12 cellular contexts compared by ENCODE assay signal in genomic region chr10:75395955-75396860, GRCh38. TPM values are rescaled to one million over a fixed set of nuclear protein-coding genes. Genes with fewer than 3 reads are reported as not detected.
DNase-seq lines count a peak whose midpoint lies in the region; ATAC-seq and TF ChIP-seq lines count a peak whose summit lies in the region.
"Had no signal": no experiment of that assay in that cellular context is flagged by ENCODE, and none has a peak within 500 bp of the region (broad histone marks: within the 10 kb centered on the region; RNA-seq: fewer than 3 reads in every experiment).

No MANE protein-coding gene starts in this region.

- TF ChIP-seq POLR2A in Peyer's patch (IDR thresholded peaks at IDR 0.05): no peak
- no peak for TF ChIP-seq POLR2A in GM18505 (IDR thresholded peaks at IDR 0.05; ENCODE audit: borderline replicate concordance, extremely low read depth, insufficient read depth, insufficient read length)

- no peaks in the 10 kb centered on the region; the same call in 1 of the 2 replicates for H3K9me3 ChIP-seq in AG04450 (ENCODE audit: control insufficient read depth, insufficient read depth, low read length)
- no peaks in the 10 kb centered on the region for H3K9me3 ChIP-seq in Peyer's patch
- H3K9me3 ChIP-seq: Caco-2 had no signal

- POLR2A ChIA-PET in AG04450 (lab: Yijun Ruan, JAX): interaction anchor here (1.1 to 2.4 kb wide), 4 partner anchors 37 to 856 kb away, joined by 3 to 7 read pairs (median 5); no protein-coding TSS in a partner anchor

- H3K9me3 Mint-ChIP-seq in glutamatergic neuron (ENCODE audit: unreplicated experiment): peaks cover 13% of the 10 kb centered on the region
- H3K9me3 Mint-ChIP-seq in neural crest cell: no peaks in the 10 kb centered on the region
- 0 out of 2 replicates have a peak, but pooled peaks cover 3% of the 10 kb centered on the region for H3K9me3 Mint-ChIP-seq in HFFc6
- H3K9me3 Mint-ChIP-seq in activated naive CD8-positive, alpha-beta T cell treated with anti-CD3 and anti-CD28 coated beads, Interleukin-2, amount 50 U/mL, for 24 hours: no peaks in the 10 kb centered on the region
- H3K9me3 Mint-ChIP-seq: activated T-helper 17 cell treated with anti-CD3 and anti-CD28 coated beads, Interleukin-2, amount 50 U/mL, for 72 hours had no signal

- H3K4me3 Mint-ChIP-seq in glutamatergic neuron (ENCODE audit: unreplicated experiment) (peak overlapping the region; percentile 46), neural crest cell (peak overlapping the region; percentile 84), HFFc6 (no peak overlapping the region)
- H3K4me3 Mint-ChIP-seq in activated naive CD8-positive, alpha-beta T cell treated with anti-CD3 and anti-CD28 coated beads, Interleukin-2, amount 50 U/mL, for 24 hours: no peak overlapping the region

- peaks cover 25% of the 10 kb centered on the region for H3K27me3 Mint-ChIP-seq in glutamatergic neuron (ENCODE audit: unreplicated experiment)
- peaks cover 78% of the 10 kb centered on the region for H3K27me3 Mint-ChIP-seq in neural crest cell (ENCODE audit: low read depth)
- peaks cover 13% of the 10 kb centered on the region for H3K27me3 Mint-ChIP-seq in HFFc6 (ENCODE audit: insufficient read depth)
- H3K27me3 Mint-ChIP-seq in activated naive CD8-positive, alpha-beta T cell treated with anti-CD3 and anti-CD28 coated beads, Interleukin-2, amount 50 U/mL, for 24 hours: peaks cover 59% of the 10 kb centered on the region

- no peak for DNase-seq in AG04450 (ENCODE audit: low read depth, low spot score)
- peak in 2 of 3 donors; percentile 49 to 58 for DNase-seq in Peyer's patch
- DNase-seq in glutamatergic neuron: peak; percentile 33
- peak; percentile 36 for DNase-seq in neural crest cell (ENCODE audit: low read depth, low spot score)
- DNase-seq in HFFc6: no peak
- no peak for DNase-seq in cortex of kidney (lab: John Stamatoyannopoulos, UW)
- DNase-seq in activated naive CD8-positive, alpha-beta T cell treated with anti-CD3 and anti-CD28 coated beads, Interleukin-2, amount 50 U/mL, for 24 hours: no peak
- DNase-seq: Caco-2; stimulated activated naive CD4-positive, alpha-beta T cell had no signal

- H3K4me3 ChIP-seq in AG04450 (ENCODE audit: low read depth, low read length): peak overlapping the region; percentile 100
- H3K4me3 ChIP-seq in Peyer's patch: peak overlapping the region; percentile 32 to 79 (median 39)

- H3K36me3 ChIP-seq in Peyer's patch: peaks cover 0 to 11% (median 0%) of the 10 kb centered on the region in 3 donors

- ATAC-seq in GM18505 (IDR thresholded peaks at IDR 0.05; ENCODE audit: unreplicated experiment): no peak
- no peak for ATAC-seq in activated naive CD8-positive, alpha-beta T cell treated with anti-CD3 and anti-CD28 coated beads, Interleukin-2, amount 50 U/mL, for 24 hours
- ATAC-seq: activated T-helper 17 cell treated with anti-CD3 and anti-CD28 coated beads, Interleukin-2, amount 50 U/mL, for 72 hours; SK-N-SH treated with all-trans-retinoic acid at 6 μM for 48 hours had no signal

- H3K27ac ChIP-seq in AG04450 (ENCODE audit: low read depth, low read length) (peak overlapping the region; percentile 87), Peyer's patch (peak overlapping the region; percentile 67 to 98 (median 76))

- H3K27me3 ChIP-seq in AG04450 (ENCODE audit: control insufficient read depth, insufficient read depth, low read length): no peaks in the 10 kb centered on the region
- H3K27me3 ChIP-seq in Peyer's patch: no peaks in the 10 kb centered on the region

- peaks cover 0 to 16% (median 2%) of the 10 kb centered on the region in 4 donors for H3K4me1 ChIP-seq in Peyer's patch
- H3K4me1 ChIP-seq: Caco-2 had no signal

- H3K36me3 Mint-ChIP-seq in glutamatergic neuron (ENCODE audit: unreplicated experiment): no peaks in the 10 kb centered on the region
- peaks cover 12% of the 10 kb centered on the region for H3K36me3 Mint-ChIP-seq in neural crest cell (ENCODE audit: low read depth)
- H3K36me3 Mint-ChIP-seq in HFFc6 (ENCODE audit: low read depth): peaks cover 13% of the 10 kb centered on the region
- H3K36me3 Mint-ChIP-seq in activated naive CD8-positive, alpha-beta T cell treated with anti-CD3 and anti-CD28 coated beads, Interleukin-2, amount 50 U/mL, for 24 hours (ENCODE audit: low read depth): no peaks in the 10 kb centered on the region

- CTCF ChIA-PET in AG04450 (lab: Charles Lee): interaction anchor here (0.5 to 3.1 kb wide), 20 partner anchors 11 to 1608 kb away, joined by 3 to 23 read pairs (median 4); partner anchors contain the start of gene COMTD1

- no peak for TF ChIP-seq CTCF in AG04450 (IDR thresholded peaks at IDR 0.05; ENCODE audit: low read depth, low read length)
- TF ChIP-seq CTCF in Peyer's patch (IDR thresholded peaks at IDR 0.05): no peak
- no peak for TF ChIP-seq CTCF in glutamatergic neuron (IDR thresholded peaks at IDR 0.05; ENCODE audit: partially characterized antibody, unreplicated experiment)
- no peak for TF ChIP-seq CTCF in neural crest cell (conservative IDR thresholded peaks at IDR 0.05)
- TF ChIP-seq CTCF in HFFc6 (IDR thresholded peaks at IDR 0.05): no peak

- H3K4me1 Mint-ChIP-seq in glutamatergic neuron (ENCODE audit: low read depth, unreplicated experiment) (peaks cover 6% of the 10 kb centered on the region), neural crest cell (peaks cover 26% of the 10 kb centered on the region), HFFc6 (ENCODE audit: low read depth) (peaks cover 10% of the 10 kb centered on the region; the same call in 1 of the 2 replicates)
- peaks cover 12% of the 10 kb centered on the region for H3K4me1 Mint-ChIP-seq in activated naive CD8-positive, alpha-beta T cell treated with anti-CD3 and anti-CD28 coated beads, Interleukin-2, amount 50 U/mL, for 24 hours

- H3K27ac Mint-ChIP-seq in glutamatergic neuron (ENCODE audit: unreplicated experiment) (no peak overlapping the region), neural crest cell (ENCODE audit: unreplicated experiment) (no peak overlapping the region), HFFc6 (no peak overlapping the region)
- no peak overlapping the region for H3K27ac Mint-ChIP-seq in activated naive CD8-positive, alpha-beta T cell treated with anti-CD3 and anti-CD28 coated beads, Interleukin-2, amount 50 U/mL, for 24 hours
- H3K27ac Mint-ChIP-seq: activated T-helper 17 cell treated with anti-CD3 and anti-CD28 coated beads, Interleukin-2, amount 50 U/mL, for 72 hours had no signal

RNA-seq across cellular contexts. Expression of gene ZNF503, which starts 5.4 kb away (rescaled TPM):
- 2.5 and 3.3 TPM in 2 replicates for polyA plus RNA-seq in AG04450 (2011; rRNA removed)
- 1.8 and 1.9 TPM in 2 replicates for polyA minus RNA-seq in AG04450 (2011; rRNA and poly(A)+ RNA removed)
- total RNA-seq in Peyer's patch: 1 to 10 TPM; 5.2 to 9.1 (median 6.4) TPM
- total RNA-seq in glutamatergic neuron (ENCODE audit: unreplicated experiment): 5.6 TPM
- 14.6 and 15.9 TPM in 2 replicates for total RNA-seq in neural crest cell
- 10 to 100 TPM in 1 of 6 experiments, 1 to 10 TPM in 5; 9.1 to 15.9 (median 9.7) TPM for total RNA-seq in HFFc6 (2021; fragmentation: NEBNext Ultra II Directional; extraction: Animal tissue kit (Norgen Biotek cat#: 25700))

RNA-seq across cellular contexts. Expression of gene LRMDA, which starts 35.2 kb away (rescaled TPM):
- polyA plus RNA-seq in AG04450 (2011; rRNA removed): 0.05 and 0.12 TPM in 2 replicates
- polyA minus RNA-seq in AG04450 (2011; rRNA and poly(A)+ RNA removed): not detected in 2 replicates
- total RNA-seq in Peyer's patch: 10 to 100 TPM in 1 of 4 donors, 1 to 10 TPM in 3; 1.4 to 23.1 (median 3.6) TPM
- total RNA-seq in glutamatergic neuron (ENCODE audit: unreplicated experiment): 2.1 TPM
- 0.98 and 3.1 TPM in 2 replicates for total RNA-seq in neural crest cell
- under 1 TPM in 1 of 6 experiments, not detected in 5; 0.32 TPM for total RNA-seq in HFFc6 (2021; fragmentation: NEBNext Ultra II Directional; extraction: Animal tissue kit (Norgen Biotek cat#: 25700))
- total RNA-seq: activated T-helper 17 cell treated with anti-CD3 and anti-CD28 coated beads, Interleukin-2, amount 50 U/mL, for 72 hours had no signal

Comparison
In these comparisons a context has a peak if more than half of its experiments do, and no peak if none do; other contexts are left out.
1. DNase-seq: peak in Peyer's patch (2 of 3), glutamatergic neuron (single experiment) and neural crest cell (single experiment); none in AG04450 (single experiment), HFFc6 (single experiment), cortex of kidney (single experiment) and activated naive CD8-positive, alpha-beta T cell treated with anti-CD3 and anti-CD28 coated beads, Interleukin-2, amount 50 U/mL, for 24 hours (single experiment).
2. H3K4me3 Mint-ChIP-seq: peak in glutamatergic neuron (single experiment) and neural crest cell (single experiment); none in HFFc6 (single experiment) and activated naive CD8-positive, alpha-beta T cell treated with anti-CD3 and anti-CD28 coated beads, Interleukin-2, amount 50 U/mL, for 24 hours (single experiment).